In the genomic region with DNA sequence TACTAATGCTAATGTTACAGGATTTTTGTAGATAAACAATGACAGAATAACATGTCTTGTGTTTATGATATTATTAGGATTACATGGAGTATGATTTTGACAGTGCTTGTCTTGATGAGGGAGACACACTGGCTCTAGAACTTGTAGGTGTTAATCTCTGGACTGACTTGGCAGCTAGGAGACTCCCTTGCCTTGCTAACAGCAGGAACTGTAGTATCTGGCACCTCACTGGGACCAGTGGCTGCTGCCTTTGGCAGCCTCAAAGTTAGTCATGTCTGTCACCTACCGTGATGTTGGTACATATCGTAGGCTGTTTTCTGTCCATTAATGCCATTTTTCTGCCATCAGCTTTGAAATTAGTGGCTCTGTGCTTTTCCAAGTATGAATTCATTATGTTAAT, we compare ENCODE assay signal across 29 cellular contexts.
DNase-seq lines count a peak whose midpoint lies in the region; ATAC-seq and TF ChIP-seq lines count a peak whose summit lies in the region.
"Had no signal": no experiment of that assay in that cellular context is flagged by ENCODE, and none has a peak within 500 bp of the region (broad histone marks: within the 10 kb centered on the region; RNA-seq: fewer than 3 reads in every experiment).

No MANE protein-coding gene starts in this region.

- H2AFZ ChIP-seq in GM23248 = no peak overlapping the region

- intact Hi-C loops in body of pancreas (cut with DNase I) = no loop called here

- WGBS in GM23248 (ENCODE audit: low coverage in 1 of 2, low lambda C conversion rate in 2 of 2, missing lambda C conversion rate in 2 of 2), 2 experiments = 67 to 75% methylated on average over 2 of the region's 2 CpGs
- 24 to 48% methylated on average over 2 of the region's 2 CpGs for WGBS in body of pancreas, 2 donors

- H3K9me3 Mint-ChIP-seq in glutamatergic neuron (ENCODE audit: unreplicated experiment) = peaks cover 1% of the 10 kb centered on the region
- H3K9me3 Mint-ChIP-seq: activated B cell treated with CpG ODN at 0.5 μM for 24 hours; activated naive CD4-positive, alpha-beta T cell treated with anti-CD3 and anti-CD28 coated beads for 36 hours; activated T-helper 1 cell treated with anti-CD3 and anti-CD28 coated beads, Interleukin-12 subunit alpha, Interleukin-12 subunit beta, Interleukin-2, Interleukin-4 antibody, amounts not matched to agents 30 ng/mL and 10 ng/mL and 1 ng/mL, durations not matched to agents 14 hours and 24 hours and 36 hours had no signal

- H3K4me1 ChIP-seq in GM23248 (ENCODE audit: insufficient read depth) = no peaks in the 10 kb centered on the region
- H3K4me1 ChIP-seq in body of pancreas = peaks cover 11% of the 10 kb centered on the region
- no peaks in the 10 kb centered on the region for H3K4me1 ChIP-seq in BE2C
- H3K4me1 ChIP-seq: adrenal gland, esophagus squamous epithelium, gastrocnemius medialis, HAP-1, thyroid gland had no signal

- H3K9me3 ChIP-seq in GM23248 (ENCODE audit: low read depth) (no peaks in the 10 kb centered on the region), body of pancreas (no peaks in the 10 kb centered on the region), BE2C (no peaks in the 10 kb centered on the region)
- H3K9me3 ChIP-seq: adrenal gland, esophagus squamous epithelium, gastrocnemius medialis, HAP-1, stomach, thyroid gland had no signal

- no peaks in the 10 kb centered on the region for H3K36me3 Mint-ChIP-seq in glutamatergic neuron (ENCODE audit: unreplicated experiment)
- H3K36me3 Mint-ChIP-seq: naive thymus-derived CD8-positive, alpha-beta T cell had no signal

- no peaks in the 10 kb centered on the region for H3K36me3 ChIP-seq in GM23248 (ENCODE audit: low read depth)
- H3K36me3 ChIP-seq in body of pancreas (replicated peaks in 1 of 2; ENCODE audit: insufficient read depth in 1 of 2, low read depth in 2 of 2) = no peaks in the 10 kb centered on the region
- H3K36me3 ChIP-seq in BE2C = no peaks in the 10 kb centered on the region
- H3K36me3 ChIP-seq: adrenal gland, esophagus squamous epithelium, gastrocnemius medialis, HAP-1, stomach, thyroid gland had no signal

- in situ Hi-C loops in G401 (cut with HindIII; ENCODE audit: low sequenced_read_pairs) (no loop called here), GM23248 (cut with MboI) (no loop called here)

- DNase-seq in G401 (ENCODE audit: low spot score) = peak; percentile 82
- DNase-seq in GM23248 = peak; percentile 8
- peak in 3 of 4 donors; percentile 14 to 42 (median 38) for DNase-seq in body of pancreas
- DNase-seq in iPS-NIHi11 (ENCODE audit: low spot score) = peak; percentile 25
- no peak for DNase-seq in HT-29 (ENCODE audit: low spot score)
- DNase-seq in glutamatergic neuron = no peak
- no peak for DNase-seq in BE2C
- DNase-seq: activated B cell treated with CpG ODN at 0.5 μM for 24 hours; activated CD4-positive, alpha-beta T cell treated with anti-CD3 and anti-CD28 coated beads, Interleukin-2, amount 50 U/mL, for 4 hours; activated CD8-positive, alpha-beta memory T cell treated with anti-CD3 and anti-CD28 coated beads, Interleukin-2, amount 50 U/mL, for 4 hours; activated naive CD4-positive, alpha-beta T cell treated with anti-CD3 and anti-CD28 coated beads for 36 hours; adrenal gland; Calu3; EL; esophagus squamous epithelium; gastrocnemius medialis; islet precursor cell; KG1; midbrain; naive thymus-derived CD8-positive, alpha-beta T cell; occipital lobe; SHP77 treated with DMSO at 0.1 percent for 48 hours; small intestine; stomach; SW 1271 had no signal

- H3K27ac ChIP-seq in GM23248 (no peak overlapping the region), body of pancreas (no peak overlapping the region)
- H3K27ac ChIP-seq: adrenal gland, esophagus squamous epithelium, gastrocnemius medialis, stomach, thyroid gland had no signal

- H3K4me1 Mint-ChIP-seq in glutamatergic neuron (ENCODE audit: low read depth, unreplicated experiment) = peaks cover 13% of the 10 kb centered on the region
- H3K4me1 Mint-ChIP-seq: naive thymus-derived CD8-positive, alpha-beta T cell had no signal

- H3F3A ChIP-seq in GM23248 (ENCODE audit: insufficient read depth) = no peaks in the 10 kb centered on the region

- no peak overlapping the region for H3K4me3 Mint-ChIP-seq in glutamatergic neuron (ENCODE audit: unreplicated experiment)
- H3K4me3 Mint-ChIP-seq: activated B cell treated with CpG ODN at 0.5 μM for 24 hours; activated naive CD4-positive, alpha-beta T cell treated with anti-CD3 and anti-CD28 coated beads for 36 hours; activated T-helper 1 cell treated with anti-CD3 and anti-CD28 coated beads, Interleukin-12 subunit alpha, Interleukin-12 subunit beta, Interleukin-2, Interleukin-4 antibody, amounts not matched to agents 30 ng/mL and 10 ng/mL and 1 ng/mL, durations not matched to agents 14 hours and 24 hours and 36 hours; naive thymus-derived CD8-positive, alpha-beta T cell had no signal

- no peaks in the 10 kb centered on the region for H3K27me3 ChIP-seq in GM23248 (replicated peaks; ENCODE audit: insufficient read depth)
- H3K27me3 ChIP-seq in body of pancreas = no peaks in the 10 kb centered on the region
- no peaks in the 10 kb centered on the region for H3K27me3 ChIP-seq in BE2C
- H3K27me3 ChIP-seq: adrenal gland, esophagus squamous epithelium, gastrocnemius medialis, stomach, thyroid gland had no signal

- peaks cover 57% of the 10 kb centered on the region for H3K79me2 ChIP-seq in GM23248 (ENCODE audit: insufficient read depth)

- 0 out of 2 replicates have a peak, but pooled peaks cover 4% of the 10 kb centered on the region for H4K20me1 ChIP-seq in GM23248 (ENCODE audit: insufficient read depth)

- no peak for TF ChIP-seq POLR2A in body of pancreas (IDR thresholded peaks at IDR 0.05)

- no peak overlapping the region for H3K27ac Mint-ChIP-seq in glutamatergic neuron (ENCODE audit: unreplicated experiment)
- H3K27ac Mint-ChIP-seq: activated B cell treated with CpG ODN at 0.5 μM for 24 hours; activated naive CD4-positive, alpha-beta T cell treated with anti-CD3 and anti-CD28 coated beads for 36 hours; activated T-helper 1 cell treated with anti-CD3 and anti-CD28 coated beads, Interleukin-12 subunit alpha, Interleukin-12 subunit beta, Interleukin-2, Interleukin-4 antibody, amounts not matched to agents 30 ng/mL and 10 ng/mL and 1 ng/mL, durations not matched to agents 14 hours and 24 hours and 36 hours; naive thymus-derived CD8-positive, alpha-beta T cell had no signal

- H3K9ac ChIP-seq in GM23248 = no peak overlapping the region

- TF ChIP-seq CTCF in body of pancreas (IDR thresholded peaks at IDR 0.05) (peak in 1 of 7 experiments; percentile 25), glutamatergic neuron (IDR thresholded peaks at IDR 0.05; ENCODE audit: partially characterized antibody, unreplicated experiment) (no peak), BE2C (IDR thresholded peaks at IDR 0.05; ENCODE audit: low read depth, low read length) (no peak)

- 0 out of 2 replicates have a peak, but pooled peaks cover 3% of the 10 kb centered on the region for H3K9me2 ChIP-seq in GM23248 (ENCODE audit: insufficient read depth)

- peak; percentile 33 for ATAC-seq in body of pancreas
- ATAC-seq in HG03135 (IDR thresholded peaks at IDR 0.05; ENCODE audit: unreplicated experiment) = no peak
- ATAC-seq: naive thymus-derived CD8-positive, alpha-beta T cell had no signal

- no peaks in the 10 kb centered on the region for H3K27me3 Mint-ChIP-seq in glutamatergic neuron (ENCODE audit: unreplicated experiment)
- H3K27me3 Mint-ChIP-seq: activated B cell treated with CpG ODN at 0.5 μM for 24 hours; naive thymus-derived CD8-positive, alpha-beta T cell had no signal

- H3K4me3 ChIP-seq in GM23248 = no peak overlapping the region
- no peak overlapping the region for H3K4me3 ChIP-seq in body of pancreas
- H3K4me3 ChIP-seq in BE2C (ENCODE audit: low read depth, low read length) = no peak overlapping the region
- H3K4me3 ChIP-seq: adrenal gland, esophagus squamous epithelium, gastrocnemius medialis, HAP-1, stomach, thyroid gland had no signal

- H3K4me2 ChIP-seq in GM23248 (ENCODE audit: unreplicated experiment) = no peak overlapping the region

Comparison
In these comparisons a context has a peak if more than half of its experiments do, and no peak if none do; other contexts are left out.
1. DNase-seq: peak in G401 (single experiment), GM23248 (single experiment), body of pancreas (3 of 4) and iPS-NIHi11 (single experiment); none in HT-29 (single experiment), glutamatergic neuron (single experiment) and BE2C (single experiment).